In the genomic region with DNA sequence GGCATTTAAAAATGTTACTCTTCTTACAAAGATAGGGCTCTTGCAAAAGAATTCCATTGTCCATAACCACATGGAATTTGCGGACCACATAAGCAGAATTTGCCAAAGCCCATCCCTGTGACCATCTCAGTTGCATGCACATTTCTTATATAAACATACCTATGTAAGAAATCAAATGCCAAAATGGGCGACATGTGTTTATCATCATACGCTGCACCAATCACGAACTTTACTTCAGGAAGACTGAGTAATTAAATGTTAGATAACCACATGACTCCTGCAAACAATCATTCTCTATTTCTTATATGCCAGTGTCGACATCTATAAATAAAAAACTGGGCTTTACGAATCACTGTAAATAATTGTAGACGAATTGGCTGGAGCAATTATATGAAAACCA, we compare ENCODE assay signal across 23 cellular contexts.
"Had no signal": no experiment of that assay in that cellular context is flagged by ENCODE, and none has a peak within 500 bp of the region (broad histone marks: within the 10 kb centered on the region; RNA-seq: fewer than 3 reads in every experiment).

No MANE protein-coding gene starts in this region.

- H3K79me2 ChIP-seq: hepatocyte had no signal

- H3K4me1 Mint-ChIP-seq: naive B cell; nephron; stimulated activated effector memory CD8-positive, alpha-beta T cell treated with anti-CD3 and anti-CD28 coated beads, Interleukin-12 subunit alpha, Interleukin-12 subunit beta, amount 100 ng/mL, for 72 hours had no signal

- ATAC-seq: foreskin keratinocyte; left colon; left ventricle myocardium superior; pancreas; right cardiac atrium; stimulated activated effector memory CD8-positive, alpha-beta T cell treated with anti-CD3 and anti-CD28 coated beads, Interleukin-12 subunit alpha, Interleukin-12 subunit beta, amount 100 ng/mL, for 72 hours; stimulated activated naive CD8-positive, alpha-beta T cell treated with anti-CD3 and anti-CD28 coated beads, Interleukin-15, Interleukin-2, amounts not matched to agents 100 U/mL and 50 U/mL, for 24 hours had no signal

- H3K4me3 ChIP-seq: coronary artery, hepatocyte, lung, pancreas, suprapubic skin, thyroid gland had no signal

- H3K4me1 ChIP-seq: foreskin keratinocyte, pancreas, suprapubic skin, thyroid gland had no signal

- H3K27me3 ChIP-seq: foreskin keratinocyte, hepatocyte, pancreas, suprapubic skin, thyroid gland had no signal

- H3K9me3 ChIP-seq: pancreas, suprapubic skin, thyroid gland had no signal

- H3K27ac Mint-ChIP-seq: naive B cell; nephron; progenitor cell of endocrine pancreas; stimulated activated effector memory CD8-positive, alpha-beta T cell treated with anti-CD3 and anti-CD28 coated beads, Interleukin-12 subunit alpha, Interleukin-12 subunit beta, amount 100 ng/mL, for 72 hours; type B pancreatic cell had no signal

- FAIRE-seq: pancreas, urothelium cell line had no signal

- H3K36me3 ChIP-seq: pancreas, suprapubic skin, thyroid gland had no signal

- H2AFZ ChIP-seq: hepatocyte had no signal

- H3K4me3 Mint-ChIP-seq: naive B cell; nephron; stimulated activated effector memory CD8-positive, alpha-beta T cell treated with anti-CD3 and anti-CD28 coated beads, Interleukin-12 subunit alpha, Interleukin-12 subunit beta, amount 100 ng/mL, for 72 hours; type B pancreatic cell had no signal

- DNase-seq: effector CD8-positive, alpha-beta T cell; foreskin keratinocyte; head of caudate nucleus; left colon; left ventricle myocardium superior; mesenchymal stem cell; naive B cell; occipital lobe; pancreas; right cardiac atrium; stimulated activated CD4-positive, alpha-beta T cell treated with anti-CD3 and anti-CD28 coated beads, Interleukin-4, amount 100 ng/mL, for 1 hour; stimulated activated CD8-positive, alpha-beta memory T cell treated with anti-CD3 and anti-CD28 coated beads, Interleukin-4, amount 100 ng/mL, for 48 hours; stimulated activated naive CD8-positive, alpha-beta T cell treated with anti-CD3 and anti-CD28 coated beads, Interleukin-15, Interleukin-2, amounts not matched to agents 100 U/mL and 50 U/mL, for 24 hours; thyroid gland had no signal

- H3K27ac ChIP-seq: coronary artery, foreskin keratinocyte, hepatocyte, pancreas, suprapubic skin, thyroid gland had no signal

- H3K4me2 ChIP-seq: hepatocyte had no signal

- H3K36me3 Mint-ChIP-seq: stimulated activated effector memory CD8-positive, alpha-beta T cell treated with anti-CD3 and anti-CD28 coated beads, Interleukin-12 subunit alpha, Interleukin-12 subunit beta, amount 100 ng/mL, for 72 hours; type B pancreatic cell had no signal

- H3K27me3 Mint-ChIP-seq: progenitor cell of endocrine pancreas, type B pancreatic cell had no signal
